Comparison of ENCODE assay signal across 1 cellular context in the genomic region with DNA sequence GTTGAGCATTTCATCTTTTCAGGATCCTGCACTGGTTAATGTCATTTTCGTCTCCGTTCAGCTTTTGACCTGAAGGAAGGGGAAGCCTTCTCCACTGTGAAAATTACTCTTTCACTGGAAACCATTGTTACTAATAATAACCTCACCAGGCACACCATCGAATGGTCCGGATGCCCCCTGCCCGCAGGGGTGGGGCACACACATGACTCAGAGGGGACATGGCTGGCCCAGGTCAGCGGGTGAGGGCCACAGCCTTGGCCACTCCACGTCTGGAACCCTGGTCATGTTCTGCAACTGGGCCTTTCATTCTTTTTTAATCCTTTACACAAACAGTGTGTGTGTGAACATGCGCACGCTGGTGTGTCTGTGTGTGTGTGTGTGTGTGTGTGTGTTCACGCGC.
TF ChIP-seq lines count a peak whose summit lies in the region.

No MANE protein-coding gene starts in this region.

TF ChIP-seq in IMR-90, 13 proteins besides CTCF, POLR2A, EP300 and RAD21 (continued from another document):
- TF ChIP-seq, protein P1, sequence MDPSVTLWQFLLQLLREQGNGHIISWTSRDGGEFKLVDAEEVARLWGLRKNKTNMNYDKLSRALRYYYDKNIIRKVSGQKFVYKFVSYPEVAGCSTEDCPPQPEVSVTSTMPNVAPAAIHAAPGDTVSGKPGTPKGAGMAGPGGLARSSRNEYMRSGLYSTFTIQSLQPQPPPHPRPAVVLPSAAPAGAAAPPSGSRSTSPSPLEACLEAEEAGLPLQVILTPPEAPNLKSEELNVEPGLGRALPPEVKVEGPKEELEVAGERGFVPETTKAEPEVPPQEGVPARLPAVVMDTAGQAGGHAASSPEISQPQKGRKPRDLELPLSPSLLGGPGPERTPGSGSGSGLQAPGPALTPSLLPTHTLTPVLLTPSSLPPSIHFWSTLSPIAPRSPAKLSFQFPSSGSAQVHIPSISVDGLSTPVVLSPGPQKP (IDR thresholded peaks at IDR 0.05; ENCODE audit: borderline replicate concordance, low read depth, low read length), result no peak
- TF ChIP-seq BHLHE40 (IDR thresholded peaks at IDR 0.05; ENCODE audit: low read depth, low read length) (no peak), FOS (IDR thresholded peaks at IDR 0.05; ENCODE audit: low read depth, low read length) (no peak), MXI1 (IDR thresholded peaks at IDR 0.05; ENCODE audit: borderline replicate concordance, low read depth, low read length) (no peak)
TF ChIP-seq in IMR-90: peak in this region for 0.
